Comparison of ENCODE assay signal across 26 cellular contexts in genomic region chr6:157076427-157076774, GRCh38.
DNase-seq lines count a peak whose midpoint lies in the region; ATAC-seq and TF ChIP-seq lines count a peak whose summit lies in the region.
"Had no signal": no experiment of that assay in that cellular context is flagged by ENCODE, and none has a peak within 500 bp of the region (broad histone marks: within the 10 kb centered on the region; RNA-seq: fewer than 3 reads in every experiment).

No MANE protein-coding gene starts in this region.

- no peak for DNase-seq in T-helper 1 cell
- DNase-seq in stimulated activated naive CD8-positive, alpha-beta T cell treated with anti-CD3 and anti-CD28 coated beads, Interleukin-15, amount 100 ng/mL, for 72 hours: no peak
- DNase-seq in stimulated activated naive CD8-positive, alpha-beta T cell treated with anti-CD3 and anti-CD28 coated beads, Interleukin-15, Interleukin-2, amounts not matched to agents 100 U/mL and 50 U/mL, for 24 hours: no peak
- DNase-seq in activated naive CD8-positive, alpha-beta T cell treated with anti-CD3 and anti-CD28 coated beads for 36 hours: no peak
- no peak for DNase-seq in prostate gland (ENCODE audit: low spot score)
- DNase-seq in Ammon's horn (ENCODE audit: low spot score): no peak
- DNase-seq: activated CD4-positive, CD25-positive, alpha-beta regulatory T cell treated with anti-CD3 and anti-CD28 coated beads, Interleukin-2, amount 50 U/mL, for 72 hours; activated effector memory CD4-positive, alpha-beta T cell treated with Interleukin-2 at 50 U/mL for 16 hours; GOT3; immature natural killer cell; MG63; NCI-H1105; NCI-H187; NCI-H2171; NCI-H82; ovary; SJCRH30; stimulated activated CD4-positive, alpha-beta T cell treated with anti-CD3 and anti-CD28 coated beads, Interleukin-15, amount 100 ng/mL, for 24 hours; stimulated activated CD4-positive, alpha-beta T cell treated with anti-CD3 and anti-CD28 coated beads, Interleukin-4, amount 100 ng/mL, for 4 hours; stimulated activated naive CD4-positive, alpha-beta T cell; SW 1271 had no signal

- no peak overlapping the region for H3K27ac ChIP-seq in prostate gland
- H3K27ac ChIP-seq: 22Rv1, SJCRH30 had no signal

- H3K9me3 Mint-ChIP-seq in T-helper 1 cell treated with Interleukin-12 subunit alpha and Interleukin-12 subunit beta and Interleukin-4 antibody, amounts not matched to agents 30 μg/mL and 1 μg/mL, for 36 hours: no peaks in the 10 kb centered on the region
- H3K9me3 Mint-ChIP-seq in stimulated activated naive CD8-positive, alpha-beta T cell treated with anti-CD3 and anti-CD28 coated beads, Interleukin-15, amount 100 ng/mL, for 72 hours: no peaks in the 10 kb centered on the region
- no peaks in the 10 kb centered on the region for H3K9me3 Mint-ChIP-seq in activated naive CD8-positive, alpha-beta T cell treated with anti-CD3 and anti-CD28 coated beads for 36 hours
- H3K9me3 Mint-ChIP-seq: immature natural killer cell, neural crest cell had no signal

- H3K9me3 ChIP-seq in prostate gland: no peaks in the 10 kb centered on the region
- H3K9me3 ChIP-seq: MG63, ovary, SJCRH30 had no signal

- peak overlapping the region; percentile 88 for H3K27ac Mint-ChIP-seq in T-helper 1 cell treated with Interleukin-12 subunit alpha and Interleukin-12 subunit beta and Interleukin-4 antibody, amounts not matched to agents 30 μg/mL and 1 μg/mL, for 36 hours
- H3K27ac Mint-ChIP-seq in stimulated activated naive CD8-positive, alpha-beta T cell treated with anti-CD3 and anti-CD28 coated beads, Interleukin-15, amount 100 ng/mL, for 72 hours: peak overlapping the region in 1 of 2 donors; percentile 44
- H3K27ac Mint-ChIP-seq in activated naive CD8-positive, alpha-beta T cell treated with anti-CD3 and anti-CD28 coated beads for 36 hours: peak overlapping the region; percentile 25

- H3K27me3 Mint-ChIP-seq in T-helper 1 cell treated with Interleukin-12 subunit alpha and Interleukin-12 subunit beta and Interleukin-4 antibody, amounts not matched to agents 30 μg/mL and 1 μg/mL, for 36 hours (ENCODE audit: low read depth): no peaks in the 10 kb centered on the region
- no peaks in the 10 kb centered on the region for H3K27me3 Mint-ChIP-seq in stimulated activated naive CD8-positive, alpha-beta T cell treated with anti-CD3 and anti-CD28 coated beads, Interleukin-15, amount 100 ng/mL, for 72 hours
- no peaks in the 10 kb centered on the region for H3K27me3 Mint-ChIP-seq in activated naive CD8-positive, alpha-beta T cell treated with anti-CD3 and anti-CD28 coated beads for 36 hours

- no peak overlapping the region for H3K4me3 ChIP-seq in prostate gland
- H3K4me3 ChIP-seq: MG63, ovary, SJCRH30 had no signal

- intact Hi-C loops in prostate gland (cut with DNase I): no loop called here

- H3K4me1 ChIP-seq in prostate gland (replicated peaks): no peaks in the 10 kb centered on the region
- H3K4me1 ChIP-seq: SJCRH30 had no signal

- no peak for TF ChIP-seq CTCF in prostate gland (IDR thresholded peaks at IDR 0.05)

- H3K4me3 Mint-ChIP-seq in T-helper 1 cell treated with Interleukin-12 subunit alpha and Interleukin-12 subunit beta and Interleukin-4 antibody, amounts not matched to agents 30 μg/mL and 1 μg/mL, for 36 hours: no peak overlapping the region
- peak overlapping the region; percentile 28 to 48 for H3K4me3 Mint-ChIP-seq in stimulated activated naive CD8-positive, alpha-beta T cell treated with anti-CD3 and anti-CD28 coated beads, Interleukin-15, amount 100 ng/mL, for 72 hours
- no peak overlapping the region for H3K4me3 Mint-ChIP-seq in activated naive CD8-positive, alpha-beta T cell treated with anti-CD3 and anti-CD28 coated beads for 36 hours
- H3K4me3 Mint-ChIP-seq: neural crest cell had no signal

- H3K36me3 ChIP-seq in prostate gland: no peaks in the 10 kb centered on the region
- H3K36me3 ChIP-seq: MG63, ovary, SJCRH30 had no signal

- no peak for TF ChIP-seq POLR2A in prostate gland (IDR thresholded peaks at IDR 0.05)

- peaks cover 5% of the 10 kb centered on the region for H3K36me3 Mint-ChIP-seq in T-helper 1 cell treated with Interleukin-12 subunit alpha and Interleukin-12 subunit beta and Interleukin-4 antibody, amounts not matched to agents 30 μg/mL and 1 μg/mL, for 36 hours (ENCODE audit: low read depth)
- peaks cover 23% of the 10 kb centered on the region for H3K36me3 Mint-ChIP-seq in activated naive CD8-positive, alpha-beta T cell treated with anti-CD3 and anti-CD28 coated beads for 36 hours

- no peak for ATAC-seq in stimulated activated naive CD8-positive, alpha-beta T cell treated with anti-CD3 and anti-CD28 coated beads, Interleukin-15, amount 100 ng/mL, for 72 hours
- ATAC-seq in stimulated activated naive CD8-positive, alpha-beta T cell treated with anti-CD3 and anti-CD28 coated beads, Interleukin-15, Interleukin-2, amounts not matched to agents 100 U/mL and 50 U/mL, for 24 hours: no peak
- ATAC-seq in HG03457 (IDR thresholded peaks at IDR 0.05; ENCODE audit: unreplicated experiment): no peak
- ATAC-seq: left lobe of liver had no signal

- H3K27me3 ChIP-seq in prostate gland (replicated peaks; ENCODE audit: insufficient read depth): no peaks in the 10 kb centered on the region
- H3K27me3 ChIP-seq: MG63, ovary, SJCRH30 had no signal

- H3K4me1 Mint-ChIP-seq in T-helper 1 cell treated with Interleukin-12 subunit alpha and Interleukin-12 subunit beta and Interleukin-4 antibody, amounts not matched to agents 30 μg/mL and 1 μg/mL, for 36 hours (ENCODE audit: low read depth): peaks cover 37% of the 10 kb centered on the region
- peaks cover 35% of the 10 kb centered on the region for H3K4me1 Mint-ChIP-seq in stimulated activated naive CD8-positive, alpha-beta T cell treated with anti-CD3 and anti-CD28 coated beads, Interleukin-15, amount 100 ng/mL, for 72 hours
- peaks cover 53% of the 10 kb centered on the region for H3K4me1 Mint-ChIP-seq in activated naive CD8-positive, alpha-beta T cell treated with anti-CD3 and anti-CD28 coated beads for 36 hours

Comparison
In these comparisons a context has a peak if more than half of its experiments do, and no peak if none do; other contexts are left out.
1. H3K4me3 Mint-ChIP-seq: peak in stimulated activated naive CD8-positive, alpha-beta T cell treated with anti-CD3 and anti-CD28 coated beads, Interleukin-15, amount 100 ng/mL, for 72 hours (2 of 2); none in T-helper 1 cell treated with Interleukin-12 subunit alpha and Interleukin-12 subunit beta and Interleukin-4 antibody, amounts not matched to agents 30 μg/mL and 1 μg/mL, for 36 hours (single experiment) and activated naive CD8-positive, alpha-beta T cell treated with anti-CD3 and anti-CD28 coated beads for 36 hours (single experiment).